In genomic region chr9:92295240-92295790, GRCh38 we compare ENCODE assay signal across 12 cellular contexts. TPM values are rescaled to one million over a fixed set of nuclear protein-coding genes. Genes with fewer than 3 reads are reported as not detected.
DNase-seq lines count a peak whose midpoint lies in the region; ATAC-seq and TF ChIP-seq lines count a peak whose summit lies in the region.
"Had no signal": no experiment of that assay in that cellular context is flagged by ENCODE, and none has a peak within 500 bp of the region (broad histone marks: within the 10 kb centered on the region; RNA-seq: fewer than 3 reads in every experiment).

No MANE protein-coding gene starts in this region.

- peaks cover 57% of the 10 kb centered on the region for H3K79me2 ChIP-seq in DOHH2 (ENCODE audit: control insufficient read depth, low read length)

- intact Hi-C loops in head of caudate nucleus (cut with DNase I): no loop called here

- H3K4me1 Mint-ChIP-seq in T-helper 17 cell: peaks cover 45% of the 10 kb centered on the region

- H3F3A ChIP-seq in DOHH2 (ENCODE audit: control insufficient read depth, insufficient read depth): peaks cover 37% of the 10 kb centered on the region

- H3K36me3 Mint-ChIP-seq in T-helper 17 cell (ENCODE audit: low read depth): peaks cover 5% of the 10 kb centered on the region

- H3K27me3 ChIP-seq in DOHH2 (ENCODE audit: control insufficient read depth, low read length) (no peaks in the 10 kb centered on the region), foreskin keratinocyte (no peaks in the 10 kb centered on the region)
- H3K27me3 ChIP-seq: brain microvascular endothelial cell had no signal

- peaks cover 7% of the 10 kb centered on the region; the same call in 1 of the 2 replicates for H4K20me1 ChIP-seq in DOHH2 (ENCODE audit: control insufficient read depth, insufficient read depth, low read depth, low read length)

- ATAC-seq in T-helper 17 cell (no peak), foreskin keratinocyte (no peak)
- ATAC-seq: Right ventricle myocardium inferior had no signal

- no peaks in the 10 kb centered on the region for H3K27me3 Mint-ChIP-seq in T-helper 17 cell

- peak overlapping the region; percentile 80 for H3K4me3 ChIP-seq in DOHH2 (ENCODE audit: low read length)

- H3K4me1 ChIP-seq in DOHH2 (ENCODE audit: control insufficient read depth, low read length) (peaks cover 74% of the 10 kb centered on the region), foreskin keratinocyte (peaks cover 16% of the 10 kb centered on the region)

- H3K9me2 ChIP-seq in DOHH2 (replicated peaks; ENCODE audit: control insufficient read depth, low read length): no peaks in the 10 kb centered on the region

- no peaks in the 10 kb centered on the region for H3K9me3 ChIP-seq in DOHH2 (ENCODE audit: control insufficient read depth, insufficient read depth, low read length)
- no peaks in the 10 kb centered on the region for H3K9me3 ChIP-seq in T-helper 17 cell (ENCODE audit: control insufficient read depth, low read length, poor library complexity, severe bottlenecking)

- peak overlapping the region; percentile 46 for H3K4me3 Mint-ChIP-seq in T-helper 17 cell

- H3K27ac ChIP-seq in 22Rv1 (peak overlapping the region; percentile 82), DOHH2 (ENCODE audit: low read depth, low read length) (peak overlapping the region; percentile 88), foreskin keratinocyte (peak overlapping the region; percentile 17)

- DNase-seq in T-helper 17 cell (no peak), foreskin keratinocyte (no peak), nucleus accumbens (lab: John Stamatoyannopoulos, UW) (no peak), SIG-M5 (lab: John Stamatoyannopoulos, UW) (no peak), GF-D8 (lab: John Stamatoyannopoulos, UW) (no peak), head of caudate nucleus (no peak)
- DNase-seq: brain microvascular endothelial cell; NCI-H2029 treated with DMSO at 0.1 percent for 48 hours; stimulated activated naive CD4-positive, alpha-beta T cell had no signal

- H3K4me2 ChIP-seq in DOHH2 (ENCODE audit: low read length): peak overlapping the region; percentile 83

- TF ChIP-seq CTCF in 22Rv1 (IDR thresholded peaks at IDR 0.05) (no peak), DOHH2 (IDR thresholded peaks at IDR 0.05; ENCODE audit: low read depth, low read length, poor library complexity, severe bottlenecking) (no peak), foreskin keratinocyte (conservative IDR thresholded peaks at IDR 0.05) (no peak)

- peaks cover 82% of the 10 kb centered on the region for H3K36me3 ChIP-seq in DOHH2 (ENCODE audit: control insufficient read depth, low read length)

- peak overlapping the region; percentile 99 for H3K27ac Mint-ChIP-seq in T-helper 17 cell

RNA-seq across cellular contexts. Expression of gene IARS1, which starts 1.8 kb away (rescaled TPM):
- total RNA-seq in T-helper 17 cell (10 to 100 TPM; 68.5 to 75.8 TPM), foreskin keratinocyte (197 and 229 TPM in 2 replicates)
- polyA plus RNA-seq in foreskin keratinocyte: 69.4 and 70.2 TPM in 2 replicates

RNA-seq across cellular contexts. Expression of gene NOL8, which starts 29.8 kb away (rescaled TPM):
- total RNA-seq in T-helper 17 cell: 10 to 100 TPM; 61.0 to 61.1 TPM
- total RNA-seq in foreskin keratinocyte: 32.7 and 33.0 TPM in 2 replicates
- 15.2 and 16.8 TPM in 2 replicates for polyA plus RNA-seq in foreskin keratinocyte

RNA-seq across cellular contexts. Expression of gene CENPP, which starts 30.4 kb away (rescaled TPM):
- total RNA-seq in T-helper 17 cell (1 to 10 TPM; 1.9 to 6.8 TPM), foreskin keratinocyte (7.4 and 9.8 TPM in 2 replicates)
- 4.7 and 8.1 TPM in 2 replicates for polyA plus RNA-seq in foreskin keratinocyte

Comparison
In these comparisons a context has a peak if more than half of its experiments do, and no peak if none do; other contexts are left out.
1. H3K27ac ChIP-seq: peak in every context shown above with its lines; median percentile 88 in DOHH2; 82 in 22Rv1; 17 in foreskin keratinocyte.